15 cellular contexts compared by ENCODE assay signal in the genomic region with DNA sequence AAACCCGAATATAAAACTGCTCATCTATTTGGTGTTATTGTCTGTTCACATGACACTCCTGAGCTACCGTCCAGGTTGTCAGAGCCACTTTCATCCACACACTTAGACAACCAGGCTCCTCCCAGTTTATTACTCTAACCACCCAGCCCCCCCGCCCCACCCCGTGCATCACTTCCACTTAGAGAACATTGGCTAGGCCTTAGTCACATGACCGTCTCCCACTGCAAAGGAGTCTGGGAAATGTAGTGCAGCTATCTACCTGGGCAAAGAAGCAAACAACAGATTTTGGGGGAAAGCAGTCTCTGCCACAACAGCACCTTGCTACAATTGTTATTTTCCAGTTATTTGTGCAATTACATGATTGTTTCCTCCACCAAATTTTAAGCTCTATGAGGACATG. TPM values are rescaled to one million over a fixed set of nuclear protein-coding genes. Genes with fewer than 3 reads are reported as not detected.
DNase-seq lines count a peak whose midpoint lies in the region; ATAC-seq and TF ChIP-seq lines count a peak whose summit lies in the region.
"Had no signal": no experiment of that assay in that cellular context is flagged by ENCODE, and none has a peak within 500 bp of the region (broad histone marks: within the 10 kb centered on the region; RNA-seq: fewer than 3 reads in every experiment).

No MANE protein-coding gene starts in this region.

- POLR2A ChIA-PET in WTC11 (lab: Charles Lee) = no interaction called here
- POLR2A ChIA-PET in activated CD4-positive, alpha-beta memory T cell treated with anti-CD3 and anti-CD28 coated beads, Interleukin-2, amount 10 ng/mL, durations not matched to agents 7 days and 5 days (lab: Charles Lee) = no interaction called here

- H3K9me3 Mint-ChIP-seq in stimulated activated naive CD8-positive, alpha-beta T cell treated with anti-CD3 and anti-CD28 coated beads, Interleukin-15, amount 100 ng/mL, for 72 hours = peaks cover 4 to 8% of the 10 kb centered on the region in 2 donors
- H3K9me3 Mint-ChIP-seq in WTC11 = peaks cover 23% of the 10 kb centered on the region
- peaks cover 7% of the 10 kb centered on the region for H3K9me3 Mint-ChIP-seq in activated CD4-positive, alpha-beta memory T cell treated with anti-CD3 and anti-CD28 coated beads, Interleukin-2, amount 10 ng/mL, durations not matched to agents 7 days and 5 days

- H3K4me3 Mint-ChIP-seq in stimulated activated naive CD8-positive, alpha-beta T cell treated with anti-CD3 and anti-CD28 coated beads, Interleukin-15, amount 100 ng/mL, for 72 hours = no peak overlapping the region
- H3K4me3 Mint-ChIP-seq in WTC11 = no peak overlapping the region
- H3K4me3 Mint-ChIP-seq in activated CD4-positive, alpha-beta memory T cell treated with anti-CD3 and anti-CD28 coated beads, Interleukin-2, amount 10 ng/mL, durations not matched to agents 7 days and 5 days = no peak overlapping the region
- H3K4me3 Mint-ChIP-seq: CD4-positive, CD25-positive, alpha-beta regulatory T cell; mesothelial cell of epicardium had no signal

- H3K27ac Mint-ChIP-seq in stimulated activated naive CD8-positive, alpha-beta T cell treated with anti-CD3 and anti-CD28 coated beads, Interleukin-15, amount 100 ng/mL, for 72 hours = no peak overlapping the region
- no peak overlapping the region for H3K27ac Mint-ChIP-seq in WTC11
- no peak overlapping the region for H3K27ac Mint-ChIP-seq in activated CD4-positive, alpha-beta memory T cell treated with anti-CD3 and anti-CD28 coated beads, Interleukin-2, amount 10 ng/mL, durations not matched to agents 7 days and 5 days
- H3K27ac Mint-ChIP-seq: CD4-positive, CD25-positive, alpha-beta regulatory T cell; mesothelial cell of epicardium had no signal

- CTCF ChIA-PET in WTC11 (lab: Charles Lee) = no interaction called here
- CTCF ChIA-PET in activated CD4-positive, alpha-beta memory T cell treated with anti-CD3 and anti-CD28 coated beads, Interleukin-2, amount 10 ng/mL, durations not matched to agents 7 days and 5 days (lab: Charles Lee) = no interaction called here

- peak; percentile 23 for ATAC-seq in stimulated activated naive CD8-positive, alpha-beta T cell treated with anti-CD3 and anti-CD28 coated beads, Interleukin-15, amount 100 ng/mL, for 72 hours
- ATAC-seq in stimulated activated naive CD8-positive, alpha-beta T cell treated with anti-CD3 and anti-CD28 coated beads, Interleukin-15, Interleukin-2, amounts not matched to agents 100 U/mL and 50 U/mL, for 24 hours = no peak
- ATAC-seq in WTC11 (peak; percentile 95), HG03097 (IDR thresholded peaks at IDR 0.05; ENCODE audit: low FRiP score, unreplicated experiment) (no peak)
- ATAC-seq: psoas muscle had no signal

- H3K27me3 Mint-ChIP-seq in stimulated activated naive CD8-positive, alpha-beta T cell treated with anti-CD3 and anti-CD28 coated beads, Interleukin-15, amount 100 ng/mL, for 72 hours = peaks cover 41% of the 10 kb centered on the region
- no peaks in the 10 kb centered on the region for H3K27me3 Mint-ChIP-seq in WTC11 (ENCODE audit: low read depth)
- H3K27me3 Mint-ChIP-seq in activated CD4-positive, alpha-beta memory T cell treated with anti-CD3 and anti-CD28 coated beads, Interleukin-2, amount 10 ng/mL, durations not matched to agents 7 days and 5 days = peaks cover 2% of the 10 kb centered on the region

- TF ChIP-seq CTCF in WTC11 (IDR thresholded peaks at IDR 0.05) = no peak

- peaks cover under 1% of the 10 kb centered on the region for H3K4me1 Mint-ChIP-seq in stimulated activated naive CD8-positive, alpha-beta T cell treated with anti-CD3 and anti-CD28 coated beads, Interleukin-15, amount 100 ng/mL, for 72 hours
- peaks cover 15% of the 10 kb centered on the region for H3K4me1 Mint-ChIP-seq in WTC11
- H3K4me1 Mint-ChIP-seq in activated CD4-positive, alpha-beta memory T cell treated with anti-CD3 and anti-CD28 coated beads, Interleukin-2, amount 10 ng/mL, durations not matched to agents 7 days and 5 days = no peaks in the 10 kb centered on the region

- no peak for DNase-seq in stimulated activated naive CD8-positive, alpha-beta T cell treated with anti-CD3 and anti-CD28 coated beads, Interleukin-15, amount 100 ng/mL, for 72 hours
- DNase-seq in stimulated activated naive CD8-positive, alpha-beta T cell treated with anti-CD3 and anti-CD28 coated beads, Interleukin-15, Interleukin-2, amounts not matched to agents 100 U/mL and 50 U/mL, for 24 hours = no peak
- DNase-seq in NCI-H1930 (lab: John Stamatoyannopoulos, UW) (peak; percentile 32 to 46), WTC11 (ENCODE audit: low spot score) (peak; percentile 31), middle frontal gyrus (ENCODE audit: extremely low spot score, low spot score) (no peak), GM19238 (ENCODE audit: insufficient read length, low spot score) (no peak)
- DNase-seq in activated CD4-positive, alpha-beta memory T cell treated with anti-CD3 and anti-CD28 coated beads, Interleukin-2, amount 10 ng/mL, durations not matched to agents 7 days and 5 days = no peak
- DNase-seq: anterior cingulate cortex; effector memory CD4-positive, alpha-beta T cell; head of caudate nucleus; psoas muscle; tibial artery had no signal

- peaks cover 11% of the 10 kb centered on the region; the same call in 1 of the 2 replicates for H3K36me3 Mint-ChIP-seq in WTC11
- no peaks in the 10 kb centered on the region for H3K36me3 Mint-ChIP-seq in activated CD4-positive, alpha-beta memory T cell treated with anti-CD3 and anti-CD28 coated beads, Interleukin-2, amount 10 ng/mL, durations not matched to agents 7 days and 5 days (ENCODE audit: low read depth)
- H3K36me3 Mint-ChIP-seq: CD4-positive, CD25-positive, alpha-beta regulatory T cell; mesothelial cell of epicardium had no signal

TF ChIP-seq in WTC11, 78 proteins besides CTCF, POLR2A, EP300 and RAD21:
- no peak for TF ChIP-seq RORB (CRISPR knock-in tag; IDR thresholded peaks at IDR 0.05)
- TF ChIP-seq USF2 (CRISPR knock-in tag; IDR thresholded peaks at IDR 0.05) = peak; percentile 92
- no peak for TF ChIP-seq SP1 (CRISPR knock-in tag; conservative IDR thresholded peaks at IDR 0.05)
- TF ChIP-seq NFYB (CRISPR knock-in tag; conservative IDR thresholded peaks at IDR 0.05; ENCODE audit: low read depth) = peak; percentile 85
- no peak for TF ChIP-seq CBFB (CRISPR knock-in tag; IDR thresholded peaks at IDR 0.05; ENCODE audit: low read depth)
- TF ChIP-seq, protein P1, sequence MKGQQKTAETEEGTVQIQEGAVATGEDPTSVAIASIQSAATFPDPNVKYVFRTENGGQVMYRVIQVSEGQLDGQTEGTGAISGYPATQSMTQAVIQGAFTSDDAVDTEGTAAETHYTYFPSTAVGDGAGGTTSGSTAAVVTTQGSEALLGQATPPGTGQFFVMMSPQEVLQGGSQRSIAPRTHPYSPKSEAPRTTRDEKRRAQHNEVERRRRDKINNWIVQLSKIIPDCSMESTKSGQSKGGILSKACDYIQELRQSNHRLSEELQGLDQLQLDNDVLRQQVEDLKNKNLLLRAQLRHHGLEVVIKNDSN (CRISPR knock-in tag; IDR thresholded peaks at IDR 0.05) = peak; percentile 88
- no peak for TF ChIP-seq TEAD1 (CRISPR knock-in tag; IDR thresholded peaks at IDR 0.05)
TF ChIP-seq in WTC11: peak in this region for 3.

RNA-seq across cellular contexts. Expression of gene RBPJ, which starts 57.6 kb away (rescaled TPM):
- 163 to 167 TPM (median 163 TPM) in 3 replicates for total RNA-seq in WTC11 (2021)
- 100 to 1,000 TPM; 137 to 144 TPM for total RNA-seq in activated CD4-positive, alpha-beta memory T cell treated with anti-CD3 and anti-CD28 coated beads, Interleukin-2, amount 10 ng/mL, durations not matched to agents 7 days and 5 days

Comparison
In these comparisons a context has a peak if more than half of its experiments do, and no peak if none do; other contexts are left out.
1. ATAC-seq: peak in stimulated activated naive CD8-positive, alpha-beta T cell treated with anti-CD3 and anti-CD28 coated beads, Interleukin-15, amount 100 ng/mL, for 72 hours (single experiment) and WTC11 (single experiment); none in stimulated activated naive CD8-positive, alpha-beta T cell treated with anti-CD3 and anti-CD28 coated beads, Interleukin-15, Interleukin-2, amounts not matched to agents 100 U/mL and 50 U/mL, for 24 hours (single experiment) and HG03097 (single experiment).
2. DNase-seq: peak in NCI-H1930 (2 of 2) and WTC11 (single experiment); none in stimulated activated naive CD8-positive, alpha-beta T cell treated with anti-CD3 and anti-CD28 coated beads, Interleukin-15, amount 100 ng/mL, for 72 hours (0 of 2), stimulated activated naive CD8-positive, alpha-beta T cell treated with anti-CD3 and anti-CD28 coated beads, Interleukin-15, Interleukin-2, amounts not matched to agents 100 U/mL and 50 U/mL, for 24 hours (single experiment), middle frontal gyrus (single experiment), GM19238 (single experiment) and activated CD4-positive, alpha-beta memory T cell treated with anti-CD3 and anti-CD28 coated beads, Interleukin-2, amount 10 ng/mL, durations not matched to agents 7 days and 5 days (single experiment).